In the genomic region with DNA sequence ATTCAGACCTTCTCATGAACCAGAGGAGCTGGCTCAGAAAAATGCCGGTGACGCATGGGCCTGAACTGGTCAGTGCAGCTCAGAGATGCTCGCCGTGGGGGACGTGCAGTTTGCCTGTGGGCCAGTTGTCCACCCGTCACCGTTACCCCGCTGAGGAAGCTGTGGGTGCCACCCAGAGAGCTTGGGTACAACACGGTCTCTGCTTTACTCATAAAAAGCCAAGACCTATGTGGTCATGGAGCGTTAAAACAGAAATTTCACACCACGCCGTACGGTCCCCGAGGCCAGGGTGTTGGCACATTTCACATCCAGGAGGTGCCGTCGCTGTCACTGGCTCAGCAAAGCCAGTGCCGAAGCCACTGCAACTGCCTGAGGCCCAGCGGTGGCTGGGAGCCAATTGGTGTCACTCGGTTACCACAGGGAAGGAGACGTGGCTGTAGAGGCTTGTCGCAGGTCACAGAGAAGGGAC, we compare ENCODE assay signal across 1 cellular context.
TF ChIP-seq lines count a peak whose summit lies in the region.

No MANE protein-coding gene starts in this region.

TF ChIP-seq in WTC11, 78 proteins besides CTCF, POLR2A, EP300 and RAD21 (continued from another document):
- TF ChIP-seq, protein P1, sequence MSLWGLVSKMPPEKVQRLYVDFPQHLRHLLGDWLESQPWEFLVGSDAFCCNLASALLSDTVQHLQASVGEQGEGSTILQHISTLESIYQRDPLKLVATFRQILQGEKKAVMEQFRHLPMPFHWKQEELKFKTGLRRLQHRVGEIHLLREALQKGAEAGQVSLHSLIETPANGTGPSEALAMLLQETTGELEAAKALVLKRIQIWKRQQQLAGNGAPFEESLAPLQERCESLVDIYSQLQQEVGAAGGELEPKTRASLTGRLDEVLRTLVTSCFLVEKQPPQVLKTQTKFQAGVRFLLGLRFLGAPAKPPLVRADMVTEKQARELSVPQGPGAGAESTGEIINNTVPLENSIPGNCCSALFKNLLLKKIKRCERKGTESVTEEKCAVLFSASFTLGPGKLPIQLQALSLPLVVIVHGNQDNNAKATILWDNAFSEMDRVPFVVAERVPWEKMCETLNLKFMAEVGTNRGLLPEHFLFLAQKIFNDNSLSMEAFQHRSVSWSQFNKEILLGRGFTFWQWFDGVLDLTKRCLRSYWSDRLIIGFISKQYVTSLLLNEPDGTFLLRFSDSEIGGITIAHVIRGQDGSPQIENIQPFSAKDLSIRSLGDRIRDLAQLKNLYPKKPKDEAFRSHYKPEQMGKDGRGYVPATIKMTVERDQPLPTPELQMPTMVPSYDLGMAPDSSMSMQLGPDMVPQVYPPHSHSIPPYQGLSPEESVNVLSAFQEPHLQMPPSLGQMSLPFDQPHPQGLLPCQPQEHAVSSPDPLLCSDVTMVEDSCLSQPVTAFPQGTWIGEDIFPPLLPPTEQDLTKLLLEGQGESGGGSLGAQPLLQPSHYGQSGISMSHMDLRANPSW (CRISPR knock-in tag; conservative IDR thresholded peaks at IDR 0.05; ENCODE audit: low read depth) = no peak
- no peak for TF ChIP-seq SMAD4 (CRISPR knock-in tag; IDR thresholded peaks at IDR 0.05)
- TF ChIP-seq, protein P2, sequence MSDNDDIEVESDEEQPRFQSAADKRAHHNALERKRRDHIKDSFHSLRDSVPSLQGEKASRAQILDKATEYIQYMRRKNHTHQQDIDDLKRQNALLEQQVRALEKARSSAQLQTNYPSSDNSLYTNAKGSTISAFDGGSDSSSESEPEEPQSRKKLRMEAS (CRISPR knock-in tag; IDR thresholded peaks at IDR 0.05) = no peak
TF ChIP-seq in WTC11: peak in this region for 0.
